Comparison of ENCODE assay signal across 9 cellular contexts in the genomic region with DNA sequence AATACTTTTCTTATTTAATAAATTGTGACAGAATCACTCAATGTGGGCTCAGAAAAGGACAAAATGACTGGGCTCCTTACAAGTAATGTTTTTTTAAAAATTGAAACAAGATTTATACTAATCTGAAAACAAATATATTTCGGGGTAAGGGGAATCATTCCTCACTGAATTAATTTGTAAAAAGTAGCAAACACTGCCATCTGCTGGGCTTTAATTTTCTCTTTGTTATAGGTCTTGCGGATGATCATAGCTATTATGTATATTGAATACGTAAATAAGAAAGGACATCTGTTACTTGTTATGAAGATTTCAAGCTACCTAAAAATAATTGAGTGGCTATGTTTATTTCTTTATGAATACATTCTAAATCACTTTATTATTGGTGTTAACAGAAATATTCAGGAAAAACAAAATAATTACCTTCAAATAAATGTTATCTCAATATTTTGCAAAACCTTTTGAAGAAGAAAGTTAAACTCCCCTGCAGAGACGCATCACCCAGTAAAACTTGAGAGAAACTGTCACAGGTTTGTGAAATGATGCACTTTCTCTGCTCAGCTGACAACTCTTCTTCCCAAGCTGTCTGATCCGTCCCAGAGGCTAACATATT. TPM values are rescaled to one million over a fixed set of nuclear protein-coding genes. Genes with fewer than 3 reads are reported as not detected.
DNase-seq lines count a peak whose midpoint lies in the region; ATAC-seq and TF ChIP-seq lines count a peak whose summit lies in the region.
"Had no signal": no experiment of that assay in that cellular context is flagged by ENCODE, and none has a peak within 500 bp of the region (broad histone marks: within the 10 kb centered on the region; RNA-seq: fewer than 3 reads in every experiment).

No MANE protein-coding gene starts in this region.

- H3K9ac ChIP-seq in HUES64 (ENCODE audit: low read depth, low read length) (no peak overlapping the region), OCI-LY1 (ENCODE audit: low read length) (no peak overlapping the region)

- H3K36me3 Mint-ChIP-seq in chondrocyte (ENCODE audit: low read depth), result no peaks in the 10 kb centered on the region
- H3K36me3 Mint-ChIP-seq: T-cell had no signal

- no peaks in the 10 kb centered on the region for H3K9me3 Mint-ChIP-seq in chondrocyte (ENCODE audit: low read depth)
- H3K9me3 Mint-ChIP-seq: T-cell had no signal

- no peaks in the 10 kb centered on the region for H3K27me3 Mint-ChIP-seq in chondrocyte (ENCODE audit: low read depth)

- H3K9me3 ChIP-seq in HUES64 (ENCODE audit: insufficient read depth, low read depth, low read length), result no peaks in the 10 kb centered on the region
- H3K9me3 ChIP-seq in OCI-LY1 (ENCODE audit: low read length), result no peaks in the 10 kb centered on the region
- H3K9me3 ChIP-seq in lower lobe of right lung, result no peaks in the 10 kb centered on the region
- no peaks in the 10 kb centered on the region for H3K9me3 ChIP-seq in uterus

- no peak for TF ChIP-seq POLR2A in uterus (IDR thresholded peaks at IDR 0.05)

- no peaks in the 10 kb centered on the region for H3K9me2 ChIP-seq in OCI-LY1 (ENCODE audit: low read depth, low read length)

- no peaks in the 10 kb centered on the region for H3K36me3 ChIP-seq in HUES64 (ENCODE audit: insufficient read depth, low read length)
- no peaks in the 10 kb centered on the region for H3K36me3 ChIP-seq in OCI-LY1 (ENCODE audit: insufficient read depth, low read length)
- H3K36me3 ChIP-seq in lower lobe of right lung, result no peaks in the 10 kb centered on the region
- H3K36me3 ChIP-seq in uterus, result no peaks in the 10 kb centered on the region

- H3K4me3 Mint-ChIP-seq in chondrocyte (ENCODE audit: unreplicated experiment), result peak overlapping the region; percentile 59
- H3K4me3 Mint-ChIP-seq: T-cell had no signal

- DNase-seq in DMS 273 (lab: John Stamatoyannopoulos, UW; ENCODE audit: unreplicated experiment) (peak; percentile 90), chondrocyte (ENCODE audit: low spot score) (no peak), lower lobe of right lung (no peak), uterus (no peak)

- ATAC-seq in lower lobe of right lung, result peak in 1 of 2 donors; percentile 65
- no peak for ATAC-seq in HG03342 (IDR thresholded peaks at IDR 0.05; ENCODE audit: unreplicated experiment)
- no peak for ATAC-seq in HG02610 (IDR thresholded peaks at IDR 0.05; ENCODE audit: unreplicated experiment)
- ATAC-seq: T-cell had no signal

- no peaks in the 10 kb centered on the region for H4K20me1 ChIP-seq in OCI-LY1 (ENCODE audit: insufficient read depth, low read length)

- H3K27ac ChIP-seq in HUES64 (ENCODE audit: low read depth, low read length) (peak overlapping the region; percentile 63; the same call in 1 of the 2 replicates), OCI-LY1 (ENCODE audit: low read depth, low read length, poor library complexity, severe bottlenecking) (no peak overlapping the region), lower lobe of right lung (no peak overlapping the region), uterus (peak overlapping the region; percentile 10 to 12)

- H3K4me2 ChIP-seq in OCI-LY1 (ENCODE audit: low read length), result no peak overlapping the region

- no peaks in the 10 kb centered on the region for H3K79me2 ChIP-seq in OCI-LY1 (ENCODE audit: insufficient read depth, low read length)

- H3K27ac Mint-ChIP-seq in chondrocyte (ENCODE audit: unreplicated experiment), result peak overlapping the region; percentile 91
- H3K27ac Mint-ChIP-seq: T-cell had no signal

- 14% methylated on average over 1 of the region's 5 CpGs for WGBS in HUES64

- no peaks in the 10 kb centered on the region for H3F3A ChIP-seq in OCI-LY1 (ENCODE audit: insufficient read depth, low read length)

- H3K4me3 ChIP-seq in HUES64 (ENCODE audit: low read length) (no peak overlapping the region), OCI-LY1 (ENCODE audit: low read depth, low read length, poor library complexity, severe bottlenecking) (no peak overlapping the region), lower lobe of right lung (no peak overlapping the region), uterus (no peak overlapping the region)

- H3K4me1 ChIP-seq in HUES64 (ENCODE audit: insufficient read depth, low read length) (peaks cover 19% of the 10 kb centered on the region), OCI-LY1 (ENCODE audit: insufficient read depth, low read length, severe bottlenecking) (no peaks in the 10 kb centered on the region), lower lobe of right lung (peaks cover 4% of the 10 kb centered on the region), uterus (no peaks in the 10 kb centered on the region)

- peaks cover 15% of the 10 kb centered on the region for H3K4me1 Mint-ChIP-seq in chondrocyte (ENCODE audit: low read depth)

- H3K27me3 ChIP-seq in HUES64 (ENCODE audit: insufficient read depth, low read length) (no peaks in the 10 kb centered on the region), OCI-LY1 (ENCODE audit: insufficient read depth, low read length) (no peaks in the 10 kb centered on the region), lower lobe of right lung (ENCODE audit: low read depth) (peaks cover 4% of the 10 kb centered on the region), uterus (no peaks in the 10 kb centered on the region)

- intact Hi-C loops in lower lobe of right lung (cut with DNase I), result no loop called here
- intact Hi-C loops in uterus (cut with DNase I; ENCODE audit: low total_unique reads), result loop anchor here (10.0 kb wide), 1 partner anchor 720 kb away; no protein-coding TSS in a partner anchor

- TF ChIP-seq CTCF in OCI-LY1 (IDR thresholded peaks at IDR 0.05; ENCODE audit: low read length) (peak; percentile 60), chondrocyte (IDR thresholded peaks at IDR 0.05) (peak; percentile 97), lower lobe of right lung (IDR thresholded peaks at IDR 0.05) (peak; percentile 60), uterus (IDR thresholded peaks at IDR 0.05) (peak; percentile 42 to 75 (median 56))

- no peak overlapping the region for H2AFZ ChIP-seq in OCI-LY1 (ENCODE audit: low read length)

RNA-seq across cellular contexts. Expression of gene ENOX1, which starts 17.8 kb away (rescaled TPM):
- polyA plus RNA-seq in HUES64 (2013, experiment 1 of 2), result 0.45 TPM
- polyA plus RNA-seq in HUES64 (2013, experiment 2 of 2), result 0.76 TPM
- total RNA-seq in chondrocyte, result 2.0 to 6.1 TPM (median 2.3 TPM) in 3 replicates
- total RNA-seq in lower lobe of right lung, result 2.0 TPM
- total RNA-seq in uterus, result 10 to 100 TPM in 1 of 4 donors, 1 to 10 TPM in 3; 3.6 to 18.7 (median 5.7) TPM

Comparison
In these comparisons a context has a peak if more than half of its experiments do, and no peak if none do; other contexts are left out.
1. H3K27ac ChIP-seq: peak in HUES64 (single experiment) and uterus (2 of 2); none in OCI-LY1 (single experiment) and lower lobe of right lung (single experiment).
2. Peak in every context shown above with its lines, with median percentiles within 50 percentile points of each other: CTCF ChIP-seq.